In genomic region chr7:12929416-12930140, GRCh38 we compare ENCODE assay signal across 20 cellular contexts.
A peak's percentile ranks its signal among the peaks of the same experiment; 100 is the strongest.
DNase-seq lines count a peak whose midpoint lies in the region; ATAC-seq, FAIRE-seq and TF ChIP-seq lines count a peak whose summit lies in the region.
"Had no signal": no experiment of that assay in that cellular context is flagged by ENCODE, and none has a peak within 500 bp of the region (broad histone marks: within the 10 kb centered on the region; RNA-seq: fewer than 3 reads in every experiment).

No MANE protein-coding gene starts in this region.

- no peak overlapping the region for H3K4me3 ChIP-seq in pancreas
- H3K4me3 ChIP-seq: PC-9, SJSA1, uterus had no signal

- DNase-seq in erythroblast (lab: John Stamatoyannopoulos, UW) (peak; percentile 41 to 56), pancreas (no peak), NCI-H774 (lab: John Stamatoyannopoulos, UW) (no peak), NOMO-1 treated with dmso at 0.1 percent for 144 hours (lab: John Stamatoyannopoulos, UW; ENCODE audit: unreplicated experiment) (no peak), NCI-H2107 (lab: John Stamatoyannopoulos, UW) (no peak)
- DNase-seq: amniotic stem cell; CD8-positive, alpha-beta T cell; DMS79 treated with DMSO at 0.1 percent for 48 hours; HCEC 1CT; KG1; NCI-H526 treated with DMSO at 0.1 percent for 48 hours; PC-9; stimulated activated CD4-positive, alpha-beta T cell treated with anti-CD3 and anti-CD28 coated beads, Interleukin-4, amount 100 ng/mL, for 24 hours; uterus had no signal

- peak overlapping the region in 1 of 4 donors; percentile 34 for H3K27ac ChIP-seq in pancreas
- H3K27ac ChIP-seq: parathyroid adenoma, PC-9, SJSA1, uterus had no signal

- no peak for TF ChIP-seq POLR2A in erythroblast (IDR thresholded peaks at IDR 0.05; ENCODE audit: low read length)

- 15 to 22% methylated on average over 1 of the region's 1 CpG for WGBS in pancreas, 2 donors

- ATAC-seq in GM18907 (IDR thresholded peaks at IDR 0.05; ENCODE audit: unreplicated experiment), result peak; percentile 94
- ATAC-seq in HG03342 (IDR thresholded peaks at IDR 0.05; ENCODE audit: unreplicated experiment), result peak; percentile 52
- ATAC-seq in pancreas, result peak in 3 of 4 donors; percentile 35 to 68 (median 47)
- ATAC-seq in HG03025 (IDR thresholded peaks at IDR 0.05; ENCODE audit: low FRiP score, unreplicated experiment), result no peak
- ATAC-seq: CD8-positive, alpha-beta T cell had no signal

- TF ChIP-seq CTCF in pancreas (IDR thresholded peaks at IDR 0.05), result no peak

- H3K4me1 ChIP-seq in pancreas, result peaks cover 0 to 23% (median 8%) of the 10 kb centered on the region in 3 donors
- H3K4me1 ChIP-seq: parathyroid adenoma, SJSA1, uterus had no signal

- intact Hi-C loops in pancreas (cut with DNase I), result no loop called here

- no peaks in the 10 kb centered on the region for H3K27me3 ChIP-seq in pancreas
- H3K27me3 ChIP-seq: SJSA1, uterus had no signal

- no peak for FAIRE-seq in pancreas (lab: Jason Lieb, UNC)
- FAIRE-seq: frontal cortex had no signal

- no peaks in the 10 kb centered on the region for H3K9me3 ChIP-seq in pancreas
- H3K9me3 ChIP-seq: SJSA1, uterus had no signal

- no peaks in the 10 kb centered on the region for H3K36me3 ChIP-seq in pancreas
- H3K36me3 ChIP-seq: SJSA1, uterus had no signal

Comparison
In these comparisons a context has a peak if more than half of its experiments do, and no peak if none do; other contexts are left out.
1. DNase-seq: peak in erythroblast (2 of 2); none in pancreas (0 of 6), NCI-H774 (single experiment), NOMO-1 treated with dmso at 0.1 percent for 144 hours (single experiment) and NCI-H2107 (single experiment).